In the genomic region with DNA sequence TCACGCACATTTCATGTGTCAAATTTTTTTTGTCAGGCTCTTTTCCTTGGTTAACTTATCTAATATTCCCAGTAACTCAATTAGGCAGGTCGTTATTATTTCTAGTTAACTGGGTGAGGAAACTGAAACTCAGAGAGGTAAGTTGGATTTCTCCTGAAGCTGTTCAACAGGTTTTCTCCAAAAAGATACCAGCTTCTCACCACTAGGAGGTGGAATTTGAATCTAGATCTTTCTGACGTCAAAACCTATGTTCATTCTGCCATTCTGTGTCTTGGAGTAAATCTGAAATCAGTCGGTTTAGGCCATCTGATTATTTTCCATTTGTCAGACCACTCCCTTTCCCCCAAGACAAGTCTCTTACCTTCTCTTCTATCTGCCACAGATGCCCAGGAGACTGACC, we compare ENCODE assay signal across 12 cellular contexts.
DNase-seq lines count a peak whose midpoint lies in the region; ATAC-seq and TF ChIP-seq lines count a peak whose summit lies in the region.
"Had no signal": no experiment of that assay in that cellular context is flagged by ENCODE, and none has a peak within 500 bp of the region (broad histone marks: within the 10 kb centered on the region; RNA-seq: fewer than 3 reads in every experiment).

No MANE protein-coding gene starts in this region.

- H3K4me3 Mint-ChIP-seq in WTC11 = no peak overlapping the region
- no peak overlapping the region for H3K4me3 Mint-ChIP-seq in immature natural killer cell
- H3K4me3 Mint-ChIP-seq: B cell had no signal

- CTCF ChIA-PET in A673 (lab: Charles Lee) = no interaction called here
- CTCF ChIA-PET in WTC11 (lab: Charles Lee) = interaction anchor here (0.7 to 3.2 kb wide), 7 partner anchors 10 to 858 kb away, joined by 3 to 16 read pairs (median 4); no protein-coding TSS in a partner anchor

- no peaks in the 10 kb centered on the region for H3K4me1 ChIP-seq in A673 (ENCODE audit: insufficient read depth, low read length, poor library complexity, severe bottlenecking)

- H3K4me3 ChIP-seq in A673 (ENCODE audit: low read depth, low read length, poor library complexity, severe bottlenecking) (no peak overlapping the region), HFF-Myc (replicated peaks; ENCODE audit: low read depth, low read length) (no peak overlapping the region), kidney epithelial cell (ENCODE audit: low read depth, low read length) (no peak overlapping the region)

- H3K36me3 Mint-ChIP-seq in WTC11 (no peaks in the 10 kb centered on the region), immature natural killer cell (peaks cover 0 to 4% (median 0%) of the 10 kb centered on the region in 3 donors)

- H3K27me3 Mint-ChIP-seq in WTC11 (ENCODE audit: low read depth) (no peaks in the 10 kb centered on the region), immature natural killer cell (ENCODE audit: low read depth in 3 of 3) (peaks cover 0 to 1% (median 0%) of the 10 kb centered on the region in 3 donors)

- no peaks in the 10 kb centered on the region for H3K4me1 Mint-ChIP-seq in WTC11
- H3K4me1 Mint-ChIP-seq in immature natural killer cell = no peaks in the 10 kb centered on the region
- H3K4me1 Mint-ChIP-seq: B cell had no signal

- no peak overlapping the region for H3K27ac ChIP-seq in A673 (ENCODE audit: low read depth, low read length, poor library complexity, severe bottlenecking)

- POLR2A ChIA-PET in A673 (lab: Charles Lee; ENCODE audit: low non-redundant PET) = no interaction called here
- POLR2A ChIA-PET in WTC11 (lab: Charles Lee) = no interaction called here

- TF ChIP-seq CTCF in A673 (conservative IDR thresholded peaks at IDR 0.05; ENCODE audit: low read depth, low read length) (peak; percentile 42), HFF-Myc (IDR thresholded peaks at IDR 0.05; ENCODE audit: low read depth, low read length, missing control alignments) (peak; percentile 9), WTC11 (IDR thresholded peaks at IDR 0.05) (0 out of 2 replicates have a peak, but pooled peaks have one; percentile 21), kidney epithelial cell (IDR thresholded peaks at IDR 0.05; ENCODE audit: insufficient read depth, low read length, poor library complexity, severe bottlenecking) (peak; percentile 17)

- peaks cover 4% of the 10 kb centered on the region for H3K9me3 ChIP-seq in A673 (ENCODE audit: low read depth, low read length, poor library complexity, severe bottlenecking)

- H3K27me3 ChIP-seq in A673 (replicated peaks; ENCODE audit: insufficient read depth, low read depth, low read length, poor library complexity) = no peaks in the 10 kb centered on the region
- no peaks in the 10 kb centered on the region for H3K27me3 ChIP-seq in kidney epithelial cell (ENCODE audit: control insufficient read depth, insufficient read depth, low read length)

- BruUV-seq in A673 (replicated peaks; lab: Mats Ljungman, UMichigan) = no TSS peak

- H3K36me3 ChIP-seq in A673 (ENCODE audit: insufficient read depth, low read length, poor library complexity, severe bottlenecking) = no peaks in the 10 kb centered on the region
- H3K36me3 ChIP-seq in kidney epithelial cell (ENCODE audit: control insufficient read depth, insufficient read depth, low read length) = no peaks in the 10 kb centered on the region

- DNase-seq in A673 (ENCODE audit: low spot score) (peak; percentile 7), HFF-Myc (ENCODE audit: extremely low read depth, low read depth) (no peak), WTC11 (ENCODE audit: low spot score) (no peak), kidney epithelial cell (ENCODE audit: low read depth) (no peak), immature natural killer cell (no peak)
- DNase-seq in activated CD8-positive, alpha-beta memory T cell treated with anti-CD3 and anti-CD28 coated beads, Interleukin-2, amount 50 U/mL, for 48 hours = no peak
- DNase-seq: activated CD4-positive, alpha-beta T cell treated with anti-CD3 and anti-CD28 coated beads for 4 hours; cortex of kidney; NCI-H2171 had no signal

- ATAC-seq in WTC11 (no peak), HG03280 (IDR thresholded peaks at IDR 0.05; ENCODE audit: unreplicated experiment) (no peak), HG03469 (IDR thresholded peaks at IDR 0.05; ENCODE audit: unreplicated experiment) (no peak)

- H3K9me3 Mint-ChIP-seq in WTC11 = no peaks in the 10 kb centered on the region
- H3K9me3 Mint-ChIP-seq in immature natural killer cell = peaks cover 0 to 30% (median 6%) of the 10 kb centered on the region in 6 donors

- intact Hi-C loops in A673 (cut with micrococcal nuclease; ENCODE audit: unreplicated experiment) = no loop called here

- no peak overlapping the region for H3K27ac Mint-ChIP-seq in WTC11
- H3K27ac Mint-ChIP-seq in immature natural killer cell = no peak overlapping the region
- H3K27ac Mint-ChIP-seq: B cell had no signal

TF ChIP-seq in WTC11, 78 proteins besides CTCF, POLR2A, EP300 and RAD21 (continues in another document):
- no peak for TF ChIP-seq GRHL2 (CRISPR knock-in tag; IDR thresholded peaks at IDR 0.05; ENCODE audit: insufficient replicate concordance, severe bottlenecking)
- TF ChIP-seq FOXP1 (CRISPR knock-in tag; IDR thresholded peaks at IDR 0.05; ENCODE audit: borderline replicate concordance) = no peak
- no peak for TF ChIP-seq ETV6 (CRISPR knock-in tag; IDR thresholded peaks at IDR 0.05)
- TF ChIP-seq, protein P1, sequence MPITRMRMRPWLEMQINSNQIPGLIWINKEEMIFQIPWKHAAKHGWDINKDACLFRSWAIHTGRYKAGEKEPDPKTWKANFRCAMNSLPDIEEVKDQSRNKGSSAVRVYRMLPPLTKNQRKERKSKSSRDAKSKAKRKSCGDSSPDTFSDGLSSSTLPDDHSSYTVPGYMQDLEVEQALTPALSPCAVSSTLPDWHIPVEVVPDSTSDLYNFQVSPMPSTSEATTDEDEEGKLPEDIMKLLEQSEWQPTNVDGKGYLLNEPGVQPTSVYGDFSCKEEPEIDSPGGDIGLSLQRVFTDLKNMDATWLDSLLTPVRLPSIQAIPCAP (CRISPR knock-in tag; IDR thresholded peaks at IDR 0.05) = no peak
- TF ChIP-seq NR3C1 (CRISPR knock-in tag; conservative IDR thresholded peaks at IDR 0.05; ENCODE audit: low read depth) = no peak
- no peak for TF ChIP-seq MYBL2 (CRISPR knock-in tag; IDR thresholded peaks at IDR 0.05)
- TF ChIP-seq NFE2L1 (CRISPR knock-in tag; IDR thresholded peaks at IDR 0.05) = no peak
- TF ChIP-seq RELA (CRISPR knock-in tag; IDR thresholded peaks at IDR 0.05; ENCODE audit: borderline replicate concordance) = no peak
- no peak for TF ChIP-seq CREM (CRISPR knock-in tag; IDR thresholded peaks at IDR 0.05)
- TF ChIP-seq, protein P2, sequence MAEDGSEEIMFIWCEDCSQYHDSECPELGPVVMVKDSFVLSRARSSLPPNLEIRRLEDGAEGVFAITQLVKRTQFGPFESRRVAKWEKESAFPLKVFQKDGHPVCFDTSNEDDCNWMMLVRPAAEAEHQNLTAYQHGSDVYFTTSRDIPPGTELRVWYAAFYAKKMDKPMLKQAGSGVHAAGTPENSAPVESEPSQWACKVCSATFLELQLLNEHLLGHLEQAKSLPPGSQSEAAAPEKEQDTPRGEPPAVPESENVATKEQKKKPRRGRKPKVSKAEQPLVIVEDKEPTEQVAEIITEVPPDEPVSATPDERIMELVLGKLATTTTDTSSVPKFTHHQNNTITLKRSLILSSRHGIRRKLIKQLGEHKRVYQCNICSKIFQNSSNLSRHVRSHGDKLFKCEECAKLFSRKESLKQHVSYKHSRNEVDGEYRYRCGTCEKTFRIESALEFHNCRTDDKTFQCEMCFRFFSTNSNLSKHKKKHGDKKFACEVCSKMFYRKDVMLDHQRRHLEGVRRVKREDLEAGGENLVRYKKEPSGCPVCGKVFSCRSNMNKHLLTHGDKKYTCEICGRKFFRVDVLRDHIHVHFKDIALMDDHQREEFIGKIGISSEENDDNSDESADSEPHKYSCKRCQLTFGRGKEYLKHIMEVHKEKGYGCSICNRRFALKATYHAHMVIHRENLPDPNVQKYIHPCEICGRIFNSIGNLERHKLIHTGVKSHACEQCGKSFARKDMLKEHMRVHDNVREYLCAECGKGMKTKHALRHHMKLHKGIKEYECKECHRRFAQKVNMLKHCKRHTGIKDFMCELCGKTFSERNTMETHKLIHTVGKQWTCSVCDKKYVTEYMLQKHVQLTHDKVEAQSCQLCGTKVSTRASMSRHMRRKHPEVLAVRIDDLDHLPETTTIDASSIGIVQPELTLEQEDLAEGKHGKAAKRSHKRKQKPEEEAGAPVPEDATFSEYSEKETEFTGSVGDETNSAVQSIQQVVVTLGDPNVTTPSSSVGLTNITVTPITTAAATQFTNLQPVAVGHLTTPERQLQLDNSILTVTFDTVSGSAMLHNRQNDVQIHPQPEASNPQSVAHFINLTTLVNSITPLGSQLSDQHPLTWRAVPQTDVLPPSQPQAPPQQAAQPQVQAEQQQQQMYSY (CRISPR knock-in tag; IDR thresholded peaks at IDR 0.05) = no peak
- no peak for TF ChIP-seq CBFB (CRISPR knock-in tag; IDR thresholded peaks at IDR 0.05; ENCODE audit: low read depth)
- TF ChIP-seq, protein P3, sequence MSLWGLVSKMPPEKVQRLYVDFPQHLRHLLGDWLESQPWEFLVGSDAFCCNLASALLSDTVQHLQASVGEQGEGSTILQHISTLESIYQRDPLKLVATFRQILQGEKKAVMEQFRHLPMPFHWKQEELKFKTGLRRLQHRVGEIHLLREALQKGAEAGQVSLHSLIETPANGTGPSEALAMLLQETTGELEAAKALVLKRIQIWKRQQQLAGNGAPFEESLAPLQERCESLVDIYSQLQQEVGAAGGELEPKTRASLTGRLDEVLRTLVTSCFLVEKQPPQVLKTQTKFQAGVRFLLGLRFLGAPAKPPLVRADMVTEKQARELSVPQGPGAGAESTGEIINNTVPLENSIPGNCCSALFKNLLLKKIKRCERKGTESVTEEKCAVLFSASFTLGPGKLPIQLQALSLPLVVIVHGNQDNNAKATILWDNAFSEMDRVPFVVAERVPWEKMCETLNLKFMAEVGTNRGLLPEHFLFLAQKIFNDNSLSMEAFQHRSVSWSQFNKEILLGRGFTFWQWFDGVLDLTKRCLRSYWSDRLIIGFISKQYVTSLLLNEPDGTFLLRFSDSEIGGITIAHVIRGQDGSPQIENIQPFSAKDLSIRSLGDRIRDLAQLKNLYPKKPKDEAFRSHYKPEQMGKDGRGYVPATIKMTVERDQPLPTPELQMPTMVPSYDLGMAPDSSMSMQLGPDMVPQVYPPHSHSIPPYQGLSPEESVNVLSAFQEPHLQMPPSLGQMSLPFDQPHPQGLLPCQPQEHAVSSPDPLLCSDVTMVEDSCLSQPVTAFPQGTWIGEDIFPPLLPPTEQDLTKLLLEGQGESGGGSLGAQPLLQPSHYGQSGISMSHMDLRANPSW (CRISPR knock-in tag; conservative IDR thresholded peaks at IDR 0.05; ENCODE audit: low read depth) = no peak
- TF ChIP-seq ATF1 (CRISPR knock-in tag; IDR thresholded peaks at IDR 0.05) = no peak
- no peak for TF ChIP-seq ZNF423 (CRISPR knock-in tag; IDR thresholded peaks at IDR 0.05)
- no peak for TF ChIP-seq ZNF263 (CRISPR knock-in tag; IDR thresholded peaks at IDR 0.05; ENCODE audit: low read depth)
- TF ChIP-seq FOXJ3 (CRISPR knock-in tag; IDR thresholded peaks at IDR 0.05; ENCODE audit: borderline replicate concordance) = no peak
